In genomic region chr10:113454341-113455061, GRCh38 we compare ENCODE assay signal across 9 cellular contexts.
DNase-seq lines count a peak whose midpoint lies in the region; ATAC-seq, FAIRE-seq and TF ChIP-seq lines count a peak whose summit lies in the region.
"Had no signal": no experiment of that assay in that cellular context is flagged by ENCODE, and none has a peak within 500 bp of the region (broad histone marks: within the 10 kb centered on the region; RNA-seq: fewer than 3 reads in every experiment).

No MANE protein-coding gene starts in this region.

- no peaks in the 10 kb centered on the region for H4K20me1 ChIP-seq in OCI-LY7 (ENCODE audit: insufficient read depth, low read length)

- H3K4me2 ChIP-seq in OCI-LY7 (ENCODE audit: low read length) = no peak overlapping the region

- no peaks in the 10 kb centered on the region for H3K9me3 ChIP-seq in BE2C
- no peaks in the 10 kb centered on the region for H3K9me3 ChIP-seq in OCI-LY7 (ENCODE audit: low read length)

- ATAC-seq in GM21619 (IDR thresholded peaks at IDR 0.05; ENCODE audit: unreplicated experiment) = no peak
- no peak for ATAC-seq in GM21825 (IDR thresholded peaks at IDR 0.05; ENCODE audit: unreplicated experiment)

- no peak for TF ChIP-seq POLR2A in GM12892 (IDR thresholded peaks at IDR 0.05; ENCODE audit: low read depth, low read length)

- no peaks in the 10 kb centered on the region for H3K4me1 ChIP-seq in BE2C
- no peaks in the 10 kb centered on the region for H3K4me1 ChIP-seq in OCI-LY7 (ENCODE audit: insufficient read depth, low read length, poor library complexity, severe bottlenecking)

- H2AFZ ChIP-seq in OCI-LY7 (ENCODE audit: low read length) = 0 out of 2 replicates have a peak overlapping the region, but pooled peaks have one; percentile 44

- H3K36me3 ChIP-seq in BE2C = no peaks in the 10 kb centered on the region
- H3K36me3 ChIP-seq in OCI-LY7 (ENCODE audit: insufficient read depth, low read length) = no peaks in the 10 kb centered on the region

- H3K9me3 Mint-ChIP-seq in endothelial cell (ENCODE audit: unreplicated experiment) (no peaks in the 10 kb centered on the region), mesothelial cell of epicardium (peaks cover 10% of the 10 kb centered on the region)

- H3K4me1 Mint-ChIP-seq in endothelial cell (ENCODE audit: unreplicated experiment) (peaks cover 5% of the 10 kb centered on the region), mesothelial cell of epicardium (peaks cover 7% of the 10 kb centered on the region)

- DNase-seq in BE2C (peak; percentile 66), GM12892 (ENCODE audit: insufficient read length) (no peak), OCI-LY7 (ENCODE audit: low spot score) (peak; percentile 40), endothelial cell (ENCODE audit: low spot score) (peak; percentile 59), mesothelial cell of epicardium (ENCODE audit: low spot score in 2 of 2, unreplicated experiment in 2 of 2) (peak in 1 of 2 experiments; percentile 61), T1000 (lab: John Stamatoyannopoulos, UW) (no peak)

- peak; percentile 9 for FAIRE-seq in GM12892 (lab: Jason Lieb, UNC)
- FAIRE-seq: islet of Langerhans had no signal

- H3K4me3 Mint-ChIP-seq in endothelial cell (ENCODE audit: unreplicated experiment) (no peak overlapping the region), mesothelial cell of epicardium (no peak overlapping the region)

- CTCF ChIA-PET in OCI-LY7 (lab: Charles Lee; ENCODE audit: unreplicated experiment) = no interaction called here

- BruUV-seq in OCI-LY7 (replicated peaks; lab: Mats Ljungman, UMichigan) = no TSS peak

- POLR2A ChIA-PET in OCI-LY7 (lab: Charles Lee) = interaction anchor here (0.6 kb wide), 3 partner anchors 13 to 1932 kb away, joined by 3 read pairs; no protein-coding TSS in a partner anchor

- H3K36me3 Mint-ChIP-seq in endothelial cell (ENCODE audit: low read depth, unreplicated experiment) (peaks cover 4% of the 10 kb centered on the region), mesothelial cell of epicardium (no peaks in the 10 kb centered on the region)

- H3K9me2 ChIP-seq in OCI-LY7 (ENCODE audit: insufficient read depth, low read length) = no peaks in the 10 kb centered on the region

- intact Hi-C loops in OCI-LY7 (cut with micrococcal nuclease; ENCODE audit: unreplicated experiment) = loop anchor here (10.0 kb wide), 1 partner anchor 980 kb away; no protein-coding TSS in a partner anchor

- H3K27ac Mint-ChIP-seq in endothelial cell (ENCODE audit: unreplicated experiment) (no peak overlapping the region), mesothelial cell of epicardium (no peak overlapping the region)

- H3K27me3 Mint-ChIP-seq in endothelial cell (ENCODE audit: unreplicated experiment) (peaks cover 1% of the 10 kb centered on the region), mesothelial cell of epicardium (ENCODE audit: low read depth) (peaks cover 61% of the 10 kb centered on the region)

- TF ChIP-seq CTCF in BE2C (IDR thresholded peaks at IDR 0.05; ENCODE audit: low read depth, low read length) (peak; percentile 77), OCI-LY7 (conservative IDR thresholded peaks at IDR 0.05; ENCODE audit: low read length) (peak; percentile 81), endothelial cell (IDR thresholded peaks at IDR 0.05; ENCODE audit: unreplicated experiment) (peak; percentile 70), mesothelial cell of epicardium (IDR thresholded peaks at IDR 0.05; ENCODE audit: unreplicated experiment) (peak; percentile 44)

- no peak overlapping the region for H3K27ac ChIP-seq in OCI-LY7 (ENCODE audit: low read depth, low read length, poor library complexity, severe bottlenecking)

- no peaks in the 10 kb centered on the region for H3K79me2 ChIP-seq in OCI-LY7 (ENCODE audit: insufficient read depth, low read depth, low read length)

- H3K27me3 ChIP-seq in BE2C = no peaks in the 10 kb centered on the region

- peak overlapping the region; percentile 44 for H3K4me3 ChIP-seq in BE2C (ENCODE audit: low read depth, low read length)
- H3K4me3 ChIP-seq in OCI-LY7 (ENCODE audit: low read depth, low read length, poor library complexity, severe bottlenecking) = no peak overlapping the region

Comparison
In these comparisons a context has a peak if more than half of its experiments do, and no peak if none do; other contexts are left out.
1. DNase-seq: peak in BE2C (single experiment), OCI-LY7 (single experiment) and endothelial cell (single experiment); none in GM12892 (single experiment) and T1000 (single experiment).
2. Peak in every context shown above with its lines, with median percentiles within 50 percentile points of each other: CTCF ChIP-seq.